Comparison of ENCODE assay signal across 18 cellular contexts in the genomic region with DNA sequence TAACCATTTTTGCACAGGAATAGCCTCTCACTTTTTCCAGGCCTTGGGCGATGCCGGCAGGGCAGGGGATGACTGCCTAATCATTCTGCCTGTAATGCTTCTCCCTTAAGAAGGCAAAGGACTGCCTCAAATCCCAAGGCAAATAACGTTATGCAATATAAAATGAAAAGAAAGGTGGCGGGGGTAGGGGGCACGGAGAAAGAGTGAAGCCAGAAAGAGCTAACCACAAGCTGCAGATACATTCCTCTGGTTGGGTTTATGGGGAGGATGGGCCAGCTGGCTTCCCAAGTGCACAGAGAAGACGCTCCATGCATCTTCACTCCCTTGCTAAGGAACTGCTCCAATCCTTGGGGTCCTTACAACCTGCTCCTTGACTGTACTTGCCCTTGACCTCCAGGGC.
DNase-seq lines count a peak whose midpoint lies in the region; ATAC-seq and TF ChIP-seq lines count a peak whose summit lies in the region.
"Had no signal": no experiment of that assay in that cellular context is flagged by ENCODE, and none has a peak within 500 bp of the region (broad histone marks: within the 10 kb centered on the region; RNA-seq: fewer than 3 reads in every experiment).

No MANE protein-coding gene starts in this region.

- peaks cover 22% of the 10 kb centered on the region for H3K36me3 Mint-ChIP-seq in activated CD8-positive, alpha-beta T cell treated with anti-CD3 and anti-CD28 coated beads, Interleukin-2, amount 10 ng/mL, durations not matched to agents 7 days and 5 days (ENCODE audit: low read depth)
- H3K36me3 Mint-ChIP-seq in activated CD8-positive, alpha-beta T cell treated with anti-CD3 and anti-CD28 coated beads for 36 hours (ENCODE audit: low read depth): peaks cover 22% of the 10 kb centered on the region

- H3K27me3 ChIP-seq in PC-3 (ENCODE audit: low read length) (no peaks in the 10 kb centered on the region), esophagus squamous epithelium (no peaks in the 10 kb centered on the region)
- H3K27me3 ChIP-seq: right lobe of liver had no signal

- H3F3A ChIP-seq in PC-3 (ENCODE audit: low read length, unreplicated experiment): no peaks in the 10 kb centered on the region

- H3K27me3 Mint-ChIP-seq in activated CD8-positive, alpha-beta T cell treated with anti-CD3 and anti-CD28 coated beads, Interleukin-2, amount 10 ng/mL, durations not matched to agents 7 days and 5 days (ENCODE audit: low read depth): no peaks in the 10 kb centered on the region
- no peaks in the 10 kb centered on the region for H3K27me3 Mint-ChIP-seq in activated CD8-positive, alpha-beta T cell treated with anti-CD3 and anti-CD28 coated beads for 36 hours
- H3K27me3 Mint-ChIP-seq: activated naive CD8-positive, alpha-beta T cell treated with anti-CD3 and anti-CD28 coated beads, Interleukin-2, amount 10 ng/mL, durations not matched to agents 7 days and 5 days; stimulated activated naive CD8-positive, alpha-beta T cell treated with anti-CD3 and anti-CD28 coated beads, Interleukin-15, amount 100 ng/mL, for 72 hours had no signal

- H3K27ac Mint-ChIP-seq in activated CD8-positive, alpha-beta T cell treated with anti-CD3 and anti-CD28 coated beads, Interleukin-2, amount 10 ng/mL, durations not matched to agents 7 days and 5 days: no peak overlapping the region
- no peak overlapping the region for H3K27ac Mint-ChIP-seq in activated CD8-positive, alpha-beta T cell treated with anti-CD3 and anti-CD28 coated beads for 36 hours
- H3K27ac Mint-ChIP-seq: activated naive CD8-positive, alpha-beta T cell treated with anti-CD3 and anti-CD28 coated beads, Interleukin-2, amount 10 ng/mL, durations not matched to agents 7 days and 5 days; activated T-cell treated with anti-CD3 and anti-CD28 coated beads, Interleukin-2, amount 50 U/mL, for 72 hours had no signal

- H2AFZ ChIP-seq in PC-3 (ENCODE audit: low read length): no peak overlapping the region

- CTCF ChIA-PET in activated CD8-positive, alpha-beta T cell treated with anti-CD3 and anti-CD28 coated beads, Interleukin-2, amount 10 ng/mL, durations not matched to agents 7 days and 5 days (lab: Charles Lee): interaction anchor here (1.2 to 3.2 kb wide), 2 partner anchors 10 to 21 kb away, joined by 3 to 12 read pairs; no protein-coding TSS in a partner anchor
- CTCF ChIA-PET in activated CD8-positive, alpha-beta T cell treated with anti-CD3 and anti-CD28 coated beads for 36 hours (lab: Charles Lee): interaction anchor here (1.2 kb wide), 1 partner anchor 10 kb away, joined by 4 read pairs; no protein-coding TSS in a partner anchor
- CTCF ChIA-PET in PC-3 (lab: Charles Lee): no interaction called here

- DNase-seq in activated CD8-positive, alpha-beta T cell treated with anti-CD3 and anti-CD28 coated beads, Interleukin-2, amount 10 ng/mL, durations not matched to agents 7 days and 5 days: peak; percentile 11
- DNase-seq in activated CD8-positive, alpha-beta T cell treated with anti-CD3 and anti-CD28 coated beads for 36 hours: no peak
- no peak for DNase-seq in PC-3
- no peak for DNase-seq in esophagus squamous epithelium (lab: John Stamatoyannopoulos, UW)
- DNase-seq in globus pallidus (ENCODE audit: low spot score): no peak
- DNase-seq: activated naive CD8-positive, alpha-beta T cell treated with anti-CD3 and anti-CD28 coated beads, Interleukin-2, amount 10 ng/mL, durations not matched to agents 7 days and 5 days; activated T-cell treated with anti-CD3 and anti-CD28 coated beads, Interleukin-2, amount 50 U/mL, for 72 hours; effector CD8-positive, alpha-beta T cell; NCI-H1436; NCI-H2171 treated with DMSO at 0.1 percent for 48 hours; NCI-H526 treated with DMSO at 0.1 percent for 48 hours; right lobe of liver; SHP77 treated with DMSO at 0.1 percent for 48 hours; stimulated activated naive CD8-positive, alpha-beta T cell treated with anti-CD3 and anti-CD28 coated beads, Interleukin-15, amount 100 ng/mL, for 72 hours had no signal

- peaks cover 10% of the 10 kb centered on the region for H3K4me1 Mint-ChIP-seq in activated CD8-positive, alpha-beta T cell treated with anti-CD3 and anti-CD28 coated beads, Interleukin-2, amount 10 ng/mL, durations not matched to agents 7 days and 5 days (ENCODE audit: low read depth)
- peaks cover 18% of the 10 kb centered on the region for H3K4me1 Mint-ChIP-seq in activated CD8-positive, alpha-beta T cell treated with anti-CD3 and anti-CD28 coated beads for 36 hours (ENCODE audit: low read depth)

- H3K36me3 ChIP-seq in PC-3 (ENCODE audit: low read depth, low read length) (no peaks in the 10 kb centered on the region), esophagus squamous epithelium (peaks cover 0 to 48% (median 0%) of the 10 kb centered on the region in 3 donors)

- no peak for TF ChIP-seq CTCF in activated CD8-positive, alpha-beta T cell treated with anti-CD3 and anti-CD28 coated beads for 36 hours (IDR thresholded peaks at IDR 0.05)
- no peak for TF ChIP-seq CTCF in PC-3 (conservative IDR thresholded peaks at IDR 0.05; ENCODE audit: low read depth, low read length)
- no peak for TF ChIP-seq CTCF in esophagus squamous epithelium (IDR thresholded peaks at IDR 0.05)

- H3K4me3 ChIP-seq in PC-3 (ENCODE audit: low read length) (no peak overlapping the region), esophagus squamous epithelium (no peak overlapping the region), skin epidermis (no peak overlapping the region)
- H3K4me3 ChIP-seq: right lobe of liver had no signal

- no peak overlapping the region for H3K4me3 Mint-ChIP-seq in activated CD8-positive, alpha-beta T cell treated with anti-CD3 and anti-CD28 coated beads, Interleukin-2, amount 10 ng/mL, durations not matched to agents 7 days and 5 days
- no peak overlapping the region for H3K4me3 Mint-ChIP-seq in activated CD8-positive, alpha-beta T cell treated with anti-CD3 and anti-CD28 coated beads for 36 hours
- H3K4me3 Mint-ChIP-seq: activated naive CD8-positive, alpha-beta T cell treated with anti-CD3 and anti-CD28 coated beads, Interleukin-2, amount 10 ng/mL, durations not matched to agents 7 days and 5 days; activated T-cell treated with anti-CD3 and anti-CD28 coated beads, Interleukin-2, amount 50 U/mL, for 72 hours; stimulated activated naive CD8-positive, alpha-beta T cell treated with anti-CD3 and anti-CD28 coated beads, Interleukin-15, amount 100 ng/mL, for 72 hours had no signal

- H3K4me1 ChIP-seq in PC-3 (ENCODE audit: insufficient read depth, low read length): peaks cover 20% of the 10 kb centered on the region
- peaks cover 21 to 48% (median 24%) of the 10 kb centered on the region in 3 donors for H3K4me1 ChIP-seq in esophagus squamous epithelium

- no peaks in the 10 kb centered on the region for H3K9me3 ChIP-seq in PC-3 (ENCODE audit: low read length)
- no peaks in the 10 kb centered on the region for H3K9me3 ChIP-seq in esophagus squamous epithelium
- H3K9me3 ChIP-seq: right lobe of liver had no signal

- no peak overlapping the region for H3K9ac ChIP-seq in PC-3 (ENCODE audit: low read length)

- no peak for TF ChIP-seq POLR2A in esophagus squamous epithelium (IDR thresholded peaks at IDR 0.05)

- no peaks in the 10 kb centered on the region for H3K9me3 Mint-ChIP-seq in activated CD8-positive, alpha-beta T cell treated with anti-CD3 and anti-CD28 coated beads, Interleukin-2, amount 10 ng/mL, durations not matched to agents 7 days and 5 days (ENCODE audit: insufficient read depth)
- H3K9me3 Mint-ChIP-seq in activated CD8-positive, alpha-beta T cell treated with anti-CD3 and anti-CD28 coated beads for 36 hours: no peaks in the 10 kb centered on the region
- H3K9me3 Mint-ChIP-seq: activated naive CD8-positive, alpha-beta T cell treated with anti-CD3 and anti-CD28 coated beads, Interleukin-2, amount 10 ng/mL, durations not matched to agents 7 days and 5 days; activated T-cell treated with anti-CD3 and anti-CD28 coated beads, Interleukin-2, amount 50 U/mL, for 72 hours; stimulated activated naive CD8-positive, alpha-beta T cell treated with anti-CD3 and anti-CD28 coated beads, Interleukin-15, amount 100 ng/mL, for 72 hours had no signal

- no TSS peak for BruUV-seq in PC-3 (replicated peaks; lab: Mats Ljungman, UMichigan)

- peak overlapping the region; percentile 75; the same call in 1 of the 2 replicates for H3K4me2 ChIP-seq in PC-3 (ENCODE audit: low read length)

- H3K79me2 ChIP-seq in PC-3 (ENCODE audit: low read length): no peaks in the 10 kb centered on the region

- no peaks in the 10 kb centered on the region for H3K9me2 ChIP-seq in PC-3 (replicated peaks; ENCODE audit: low read length)

- intact Hi-C loops in activated CD8-positive, alpha-beta T cell treated with anti-CD3 and anti-CD28 coated beads for 36 hours (cut with micrococcal nuclease): no loop called here
- intact Hi-C loops in PC-3 (cut with micrococcal nuclease): no loop called here
- intact Hi-C loops in esophagus squamous epithelium (cut with DNase I): no loop called here

- ATAC-seq in activated CD8-positive, alpha-beta T cell treated with anti-CD3 and anti-CD28 coated beads, Interleukin-2, amount 10 ng/mL, durations not matched to agents 7 days and 5 days: no peak
- no peak for ATAC-seq in activated CD8-positive, alpha-beta T cell treated with anti-CD3 and anti-CD28 coated beads for 36 hours
- ATAC-seq in PC-3: no peak
- ATAC-seq in GM21528 (IDR thresholded peaks at IDR 0.05; ENCODE audit: low FRiP score, unreplicated experiment): no peak
- ATAC-seq in GM19035 (IDR thresholded peaks at IDR 0.05; ENCODE audit: unreplicated experiment): no peak
- ATAC-seq: activated T-cell treated with anti-CD3 and anti-CD28 coated beads, Interleukin-2, amount 50 U/mL, for 72 hours; stimulated activated naive CD8-positive, alpha-beta T cell treated with anti-CD3 and anti-CD28 coated beads, Interleukin-15, amount 100 ng/mL, for 72 hours had no signal

- no peaks in the 10 kb centered on the region for H4K20me1 ChIP-seq in PC-3 (ENCODE audit: low read length)

- H3K27ac ChIP-seq in PC-3 (ENCODE audit: low read length) (no peak overlapping the region), esophagus squamous epithelium (peak overlapping the region in 3 of 4 donors; percentile 56 to 80 (median 68)), skin epidermis (peak overlapping the region in 15 of 21 experiments; percentile 17 to 78 (median 52))
- H3K27ac ChIP-seq: 22Rv1 had no signal

- WGBS in esophagus squamous epithelium, 2 donors: 73 to 80% methylated on average over 5 to 6 of the region's 6 CpGs

- POLR2A ChIA-PET in activated CD8-positive, alpha-beta T cell treated with anti-CD3 and anti-CD28 coated beads, Interleukin-2, amount 10 ng/mL, durations not matched to agents 7 days and 5 days (lab: Charles Lee): no interaction called here
- POLR2A ChIA-PET in activated CD8-positive, alpha-beta T cell treated with anti-CD3 and anti-CD28 coated beads for 36 hours (lab: Charles Lee): no interaction called here
- POLR2A ChIA-PET in PC-3 (lab: Charles Lee; ENCODE audit: unreplicated experiment): no interaction called here
